Comparison of ENCODE assay signal across 1 cellular context in the genomic region with DNA sequence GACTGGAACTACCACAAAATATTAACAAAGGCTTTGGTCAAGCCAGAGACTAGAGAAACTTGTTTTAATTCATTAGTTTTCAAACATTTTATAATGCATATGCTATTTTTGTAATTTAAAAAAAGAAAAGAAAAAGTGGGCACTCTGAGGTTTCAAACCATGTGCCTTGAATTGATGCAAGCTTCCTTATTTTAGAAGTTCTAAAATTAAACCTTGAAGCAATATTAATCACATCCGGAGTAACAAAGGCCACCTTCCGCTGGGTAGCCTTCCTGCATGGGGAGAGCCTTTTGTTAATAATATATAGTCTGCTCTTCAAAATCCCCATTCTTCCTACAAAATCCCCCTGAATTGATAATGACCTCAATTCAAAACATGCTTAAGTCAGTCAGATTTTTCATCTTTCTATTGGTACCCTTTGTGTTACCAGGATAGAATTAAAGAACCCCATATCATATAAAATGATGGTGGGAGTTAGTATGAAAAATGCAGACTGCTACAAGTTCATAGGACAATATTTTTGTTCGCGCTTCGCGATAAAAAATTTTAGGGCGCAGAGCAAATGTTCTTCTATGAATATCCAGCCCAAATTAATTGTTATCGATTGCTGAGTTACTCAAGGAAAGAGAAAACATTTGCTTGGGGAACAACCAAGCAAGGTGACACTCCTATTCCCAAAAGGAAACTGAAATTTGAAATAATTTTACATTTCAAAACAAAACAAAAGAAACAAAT.
A peak's percentile ranks its signal among the peaks of the same experiment; 100 is the strongest.
TF ChIP-seq lines count a peak whose summit lies in the region.

No MANE protein-coding gene starts in this region.

TF ChIP-seq in GM12878, 131 proteins besides CTCF, POLR2A, EP300 and RAD21 (continued from another document and continues in another):
- TF ChIP-seq ZBTB4 (CRISPR knock-in tag; IDR thresholded peaks at IDR 0.05) (no peak), CHD4 (IDR thresholded peaks at IDR 0.05) (no peak), RCOR1 (conservative IDR thresholded peaks at IDR 0.05; ENCODE audit: low read depth, low read length) (no peak), FOXM1 (IDR thresholded peaks at IDR 0.05; ENCODE audit: low read depth, low read length) (peak; percentile 77; the same call in 1 of the 2 replicates), CBFB (IDR thresholded peaks at IDR 0.05; ENCODE audit: low read depth) (0 out of 2 replicates have a peak, but pooled peaks have one; percentile 42), USF2 (IDR thresholded peaks at IDR 0.05; ENCODE audit: borderline replicate concordance, low read depth, low read length) (no peak), ETV6 (conservative IDR thresholded peaks at IDR 0.05 in 1 of 2, IDR thresholded peaks at IDR 0.05 in 1 of 2; ENCODE audit: borderline replicate concordance in 1 of 2, low read depth in 1 of 2) (peak in 1 of 2 experiments; percentile 74; a peak in 1 of 4 replicates), KDM1A (IDR thresholded peaks at IDR 0.05; ENCODE audit: borderline replicate concordance) (no peak), SPI1 (IDR thresholded peaks at IDR 0.05; ENCODE audit: borderline replicate concordance, insufficient read depth, low read depth, low read length) (no peak), CREB1 (IDR thresholded peaks at IDR 0.05; ENCODE audit: low read depth) (peak; percentile 19; the same call in 1 of the 2 replicates), YY1 (IDR thresholded peaks at IDR 0.05; ENCODE audit: low read depth, low read length) (no peak), NFXL1 (IDR thresholded peaks at IDR 0.05; ENCODE audit: borderline replicate concordance) (no peak), NR2F1 (conservative IDR thresholded peaks at IDR 0.05) (no peak), MLLT1 (IDR thresholded peaks at IDR 0.05) (peak; percentile 92), SREBF2 (IDR thresholded peaks at IDR 0.05; ENCODE audit: low read length) (no peak), JUNB (IDR thresholded peaks at IDR 0.05) (peak; percentile 77), MTA2 (IDR thresholded peaks at IDR 0.05; ENCODE audit: low read depth) (peak; percentile 75), DPF2 (IDR thresholded peaks at IDR 0.05) (0 out of 2 replicates have a peak, but pooled peaks have one; percentile 15), NFIC (IDR thresholded peaks at IDR 0.05; ENCODE audit: low read depth, low read length) (peak; percentile 96), MTA3 (IDR thresholded peaks at IDR 0.05; ENCODE audit: borderline replicate concordance, low read length) (peak; percentile 82; the same call in 1 of the 2 replicates), CBX5 (IDR thresholded peaks at IDR 0.05; ENCODE audit: low read depth) (no peak), ZNF687 (IDR thresholded peaks at IDR 0.05) (peak; percentile 95), CHD1 (IDR thresholded peaks at IDR 0.05; ENCODE audit: low read depth, low read length) (no peak), STAT3 (IDR thresholded peaks at IDR 0.05; ENCODE audit: low read depth, low read length) (no peak), TAF1 (IDR thresholded peaks at IDR 0.05; ENCODE audit: borderline replicate concordance, low read depth, low read length) (no peak), ZBTB40 (IDR thresholded peaks at IDR 0.05; ENCODE audit: borderline replicate concordance) (peak; percentile 83), HDAC2 (IDR thresholded peaks at IDR 0.05) (no peak), NRF1 (conservative IDR thresholded peaks at IDR 0.05; ENCODE audit: low read depth, low read length) (no peak), ZBTB33 (IDR thresholded peaks at IDR 0.05) (0 out of 2 replicates have a peak, but pooled peaks have one; percentile 29), RELA (IDR thresholded peaks at IDR 0.05; ENCODE audit: borderline replicate concordance, partially characterized antibody) (no peak), RAD51 (IDR thresholded peaks at IDR 0.05) (0 out of 2 replicates have a peak, but pooled peaks have one; percentile 29), BHLHE40 (IDR thresholded peaks at IDR 0.05; ENCODE audit: borderline replicate concordance in 1 of 2, low read depth in 2 of 2, low read length in 1 of 2) (no peak)
- TF ChIP-seq, protein P1, sequence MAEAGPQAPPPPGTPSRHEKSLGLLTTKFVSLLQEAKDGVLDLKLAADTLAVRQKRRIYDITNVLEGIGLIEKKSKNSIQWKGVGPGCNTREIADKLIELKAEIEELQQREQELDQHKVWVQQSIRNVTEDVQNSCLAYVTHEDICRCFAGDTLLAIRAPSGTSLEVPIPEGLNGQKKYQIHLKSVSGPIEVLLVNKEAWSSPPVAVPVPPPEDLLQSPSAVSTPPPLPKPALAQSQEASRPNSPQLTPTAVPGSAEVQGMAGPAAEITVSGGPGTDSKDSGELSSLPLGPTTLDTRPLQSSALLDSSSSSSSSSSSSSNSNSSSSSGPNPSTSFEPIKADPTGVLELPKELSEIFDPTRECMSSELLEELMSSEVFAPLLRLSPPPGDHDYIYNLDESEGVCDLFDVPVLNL (IDR thresholded peaks at IDR 0.05; ENCODE audit: low read depth, low read length) = no peak
- TF ChIP-seq, protein P2, sequence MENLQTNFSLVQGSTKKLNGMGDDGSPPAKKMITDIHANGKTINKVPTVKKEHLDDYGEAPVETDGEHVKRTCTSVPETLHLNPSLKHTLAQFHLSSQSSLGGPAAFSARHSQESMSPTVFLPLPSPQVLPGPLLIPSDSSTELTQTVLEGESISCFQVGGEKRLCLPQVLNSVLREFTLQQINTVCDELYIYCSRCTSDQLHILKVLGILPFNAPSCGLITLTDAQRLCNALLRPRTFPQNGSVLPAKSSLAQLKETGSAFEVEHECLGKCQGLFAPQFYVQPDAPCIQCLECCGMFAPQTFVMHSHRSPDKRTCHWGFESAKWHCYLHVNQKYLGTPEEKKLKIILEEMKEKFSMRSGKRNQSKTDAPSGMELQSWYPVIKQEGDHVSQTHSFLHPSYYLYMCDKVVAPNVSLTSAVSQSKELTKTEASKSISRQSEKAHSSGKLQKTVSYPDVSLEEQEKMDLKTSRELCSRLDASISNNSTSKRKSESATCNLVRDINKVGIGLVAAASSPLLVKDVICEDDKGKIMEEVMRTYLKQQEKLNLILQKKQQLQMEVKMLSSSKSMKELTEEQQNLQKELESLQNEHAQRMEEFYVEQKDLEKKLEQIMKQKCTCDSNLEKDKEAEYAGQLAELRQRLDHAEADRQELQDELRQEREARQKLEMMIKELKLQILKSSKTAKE (IDR thresholded peaks at IDR 0.05; ENCODE audit: low read depth, poor library complexity, severe bottlenecking) = peak; percentile 71
